Comparison of ENCODE assay signal across 1 cellular context in genomic region chr19:52725528-52725961, GRCh38.
TF ChIP-seq lines count a peak whose summit lies in the region.

No MANE protein-coding gene starts in this region.

TF ChIP-seq in K562, 482 proteins besides CTCF, POLR2A, EP300 and RAD21 (continued from another document):
- peak; percentile 23 for TF ChIP-seq TAF1 (IDR thresholded peaks at IDR 0.05; ENCODE audit: control insufficient read depth, extremely low read depth, insufficient read depth, low read length, severe bottlenecking)
- TF ChIP-seq, protein P1, sequence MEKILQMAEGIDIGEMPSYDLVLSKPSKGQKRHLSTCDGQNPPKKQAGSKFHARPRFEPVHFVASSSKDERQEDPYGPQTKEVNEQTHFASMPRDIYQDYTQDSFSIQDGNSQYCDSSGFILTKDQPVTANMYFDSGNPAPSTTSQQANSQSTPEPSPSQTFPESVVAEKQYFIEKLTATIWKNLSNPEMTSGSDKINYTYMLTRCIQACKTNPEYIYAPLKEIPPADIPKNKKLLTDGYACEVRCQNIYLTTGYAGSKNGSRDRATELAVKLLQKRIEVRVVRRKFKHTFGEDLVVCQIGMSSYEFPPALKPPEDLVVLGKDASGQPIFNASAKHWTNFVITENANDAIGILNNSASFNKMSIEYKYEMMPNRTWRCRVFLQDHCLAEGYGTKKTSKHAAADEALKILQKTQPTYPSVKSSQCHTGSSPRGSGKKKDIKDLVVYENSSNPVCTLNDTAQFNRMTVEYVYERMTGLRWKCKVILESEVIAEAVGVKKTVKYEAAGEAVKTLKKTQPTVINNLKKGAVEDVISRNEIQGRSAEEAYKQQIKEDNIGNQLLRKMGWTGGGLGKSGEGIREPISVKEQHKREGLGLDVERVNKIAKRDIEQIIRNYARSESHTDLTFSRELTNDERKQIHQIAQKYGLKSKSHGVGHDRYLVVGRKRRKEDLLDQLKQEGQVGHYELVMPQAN (IDR thresholded peaks at IDR 0.05; ENCODE audit: borderline replicate concordance) = peak; percentile 71; the same call in 1 of the 2 replicates
- TF ChIP-seq CBX3 (IDR thresholded peaks at IDR 0.05; ENCODE audit: borderline replicate concordance in 1 of 2, low read length in 2 of 2) = 0 out of 3 replicates have a peak, but pooled peaks of 1 of the 2 experiments have one; percentile 27
- TF ChIP-seq ATF1 (CRISPR knock-in tag; IDR thresholded peaks at IDR 0.05) = no peak
- no peak for TF ChIP-seq ATF1 (tag; IDR thresholded peaks at IDR 0.05)
- TF ChIP-seq L3MBTL2 (IDR thresholded peaks at IDR 0.05) = peak; percentile 87
- peak; percentile 48; the same call in 1 of the 2 replicates for TF ChIP-seq POLR2AphosphoS5 (IDR thresholded peaks at IDR 0.05; ENCODE audit: control insufficient read depth, insufficient read depth, low read depth, low read length)
- peak; percentile 74; the same call in 1 of the 2 replicates for TF ChIP-seq ZNF395 (CRISPR knock-in tag; IDR thresholded peaks at IDR 0.05)
- TF ChIP-seq TOE1 (IDR thresholded peaks at IDR 0.05; ENCODE audit: borderline replicate concordance) = peak; percentile 62
- TF ChIP-seq TOE1 (CRISPR knock-in tag; IDR thresholded peaks at IDR 0.05; ENCODE audit: borderline replicate concordance, low read depth) = no peak
- TF ChIP-seq, protein P2, sequence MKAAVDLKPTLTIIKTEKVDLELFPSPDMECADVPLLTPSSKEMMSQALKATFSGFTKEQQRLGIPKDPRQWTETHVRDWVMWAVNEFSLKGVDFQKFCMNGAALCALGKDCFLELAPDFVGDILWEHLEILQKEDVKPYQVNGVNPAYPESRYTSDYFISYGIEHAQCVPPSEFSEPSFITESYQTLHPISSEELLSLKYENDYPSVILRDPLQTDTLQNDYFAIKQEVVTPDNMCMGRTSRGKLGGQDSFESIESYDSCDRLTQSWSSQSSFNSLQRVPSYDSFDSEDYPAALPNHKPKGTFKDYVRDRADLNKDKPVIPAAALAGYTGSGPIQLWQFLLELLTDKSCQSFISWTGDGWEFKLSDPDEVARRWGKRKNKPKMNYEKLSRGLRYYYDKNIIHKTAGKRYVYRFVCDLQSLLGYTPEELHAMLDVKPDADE (conservative IDR thresholded peaks at IDR 0.05; ENCODE audit: control insufficient read depth, low read depth, low read length) = no peak
- TF ChIP-seq ELF1 (tag; IDR thresholded peaks at IDR 0.05) = peak; percentile 94
- peak in 1 of 3 experiments; percentile 59; a peak in 2 of 6 replicates for TF ChIP-seq ZBTB11 (CRISPR knock-in tag; IDR thresholded peaks at IDR 0.05)
- TF ChIP-seq ZNF445 (CRISPR knock-in tag; IDR thresholded peaks at IDR 0.05; ENCODE audit: low read depth) = no peak
- TF ChIP-seq ASH1L (IDR thresholded peaks at IDR 0.05; ENCODE audit: borderline replicate concordance, low read depth, partially characterized antibody) = peak; percentile 70
- peak; percentile 12; the same call in 1 of the 2 replicates for TF ChIP-seq E2F5 (CRISPR knock-in tag; IDR thresholded peaks at IDR 0.05)
- no peak for TF ChIP-seq NEUROD1 (IDR thresholded peaks at IDR 0.05; ENCODE audit: borderline replicate concordance, low read depth, low read length, partially characterized antibody)
- TF ChIP-seq ATF2 (CRISPR knock-in tag; IDR thresholded peaks at IDR 0.05) = no peak
- TF ChIP-seq CXXC5 (CRISPR knock-in tag; IDR thresholded peaks at IDR 0.05) = peak; percentile 26; the same call in 1 of the 2 replicates
- TF ChIP-seq CREM (IDR thresholded peaks at IDR 0.05; ENCODE audit: low read depth) = 0 out of 2 replicates have a peak, but pooled peaks have one; percentile 4
- TF ChIP-seq ELF4 (CRISPR knock-in tag; IDR thresholded peaks at IDR 0.05) = peak; percentile 93
- peak; percentile 34; the same call in 1 of the 2 replicates for TF ChIP-seq ETV1 (tag; conservative IDR thresholded peaks at IDR 0.05; ENCODE audit: low read depth)
- no peak for TF ChIP-seq NR2C2 (CRISPR knock-in tag; IDR thresholded peaks at IDR 0.05)
- peak; percentile 34; the same call in 1 of the 2 replicates for TF ChIP-seq NR2C2 (tag; IDR thresholded peaks at IDR 0.05)
- TF ChIP-seq MYC (IDR thresholded peaks at IDR 0.05; ENCODE audit: low read depth, low read length) = peak; percentile 92
- no peak for TF ChIP-seq MYC (CRISPR knock-in tag; IDR thresholded peaks at IDR 0.05; ENCODE audit: borderline replicate concordance, low read depth)
- no peak for TF ChIP-seq YBX1 (IDR thresholded peaks at IDR 0.05)
- TF ChIP-seq DMBX1 (CRISPR knock-in tag; IDR thresholded peaks at IDR 0.05; ENCODE audit: borderline replicate concordance) = peak; percentile 17; the same call in 1 of the 2 replicates
- TF ChIP-seq ERF (CRISPR knock-in tag; IDR thresholded peaks at IDR 0.05) = no peak
- TF ChIP-seq NR3C1 (CRISPR knock-in tag; IDR thresholded peaks at IDR 0.05) = 0 out of 2 replicates have a peak, but pooled peaks have one; percentile 57
- no peak for TF ChIP-seq MTA2 (IDR thresholded peaks at IDR 0.05; ENCODE audit: low read depth)
- peak; percentile 59; the same call in 1 of the 2 replicates for TF ChIP-seq BHLHE40 (IDR thresholded peaks at IDR 0.05; ENCODE audit: low read length)
